In genomic region chr22:25770333-25770732, GRCh38 we compare ENCODE assay signal across 36 cellular contexts. TPM values are rescaled to one million over a fixed set of nuclear protein-coding genes. Genes with fewer than 3 reads are reported as not detected.
"Had no signal": no experiment of that assay in that cellular context is flagged by ENCODE, and none has a peak within 500 bp of the region (broad histone marks: within the 10 kb centered on the region; RNA-seq: fewer than 3 reads in every experiment).

No MANE protein-coding gene starts in this region.

- H3K27me3 ChIP-seq: adrenal gland, body of pancreas, breast epithelium had no signal

- ATAC-seq: activated CD8-positive, alpha-beta memory T cell treated with anti-CD3 and anti-CD28 coated beads, Interleukin-2, amount 10 ng/mL, durations not matched to agents 7 days and 5 days; activated T-cell treated with anti-CD3 and anti-CD28 coated beads, Interleukin-2, amount 50 U/mL, for 72 hours; body of pancreas; PC-3; Right ventricle myocardium inferior; SK-N-SH treated with all-trans-retinoic acid at 6 μM for 48 hours; T-cell had no signal

- H3K36me3 Mint-ChIP-seq: T-cell had no signal

- H3K27me3 Mint-ChIP-seq: activated CD4-positive, alpha-beta T cell treated with anti-CD3 and anti-CD28 coated beads, Interleukin-2, amount 10 ng/mL, durations not matched to agents 24 days and 14 days; activated CD8-positive, alpha-beta memory T cell treated with anti-CD3 and anti-CD28 coated beads, Interleukin-2, amount 10 ng/mL, durations not matched to agents 7 days and 5 days had no signal

- DNase-seq: activated CD4-positive, alpha-beta T cell treated with anti-CD3 and anti-CD28 coated beads for 1 hour; activated CD4-positive, alpha-beta T cell treated with anti-CD3 and anti-CD28 coated beads, Interleukin-2, amount 10 ng/mL, durations not matched to agents 24 days and 14 days; activated CD4-positive, alpha-beta T cell treated with anti-CD3 and anti-CD28 coated beads, Interleukin-2, amount 50 U/mL, for 48 hours; activated CD4-positive, CD25-positive, alpha-beta regulatory T cell; activated CD8-positive, alpha-beta memory T cell treated with anti-CD3 and anti-CD28 coated beads for 24 hours; activated CD8-positive, alpha-beta memory T cell treated with anti-CD3 and anti-CD28 coated beads, Interleukin-2, amount 10 ng/mL, durations not matched to agents 7 days and 5 days; activated gamma-delta T cell treated with Interleukin-2 at 50 U/mL for 16 hours; activated naive CD4-positive, alpha-beta T cell treated with anti-CD3 and anti-CD28 coated beads, Interleukin-2, amount 50 U/mL, for 16 hours; activated T-cell treated with anti-CD3 and anti-CD28 coated beads, Interleukin-2, amount 50 U/mL, for 1 hour; activated T-cell treated with anti-CD3 and anti-CD28 coated beads, Interleukin-2, amount 50 U/mL, for 72 hours; adrenal gland; body of pancreas; caudate nucleus; cerebellar nuclear complex; Karpas-422; NCI-H1048; NCI-H1105 treated with DMSO at 0.1 percent for 48 hours; NCI-H1436; NCI-H1694; NCI-H1930; NCI-H2081 treated with DMSO at 0.1 percent for 48 hours; NCI-H226; NCI-H446 treated with DMSO at 0.1 percent for 48 hours; NCI-H69; PC-3; SIG-M5; T-cell; T1000 had no signal

- H3K4me3 Mint-ChIP-seq: activated CD4-positive, alpha-beta T cell treated with anti-CD3 and anti-CD28 coated beads, Interleukin-2, amount 10 ng/mL, durations not matched to agents 24 days and 14 days; activated CD8-positive, alpha-beta memory T cell treated with anti-CD3 and anti-CD28 coated beads, Interleukin-2, amount 10 ng/mL, durations not matched to agents 7 days and 5 days; activated T-cell treated with anti-CD3 and anti-CD28 coated beads, Interleukin-2, amount 50 U/mL, for 72 hours; T-cell had no signal

- FAIRE-seq: astrocyte, RCC 7860 had no signal

- H3K27ac Mint-ChIP-seq: activated T-cell treated with anti-CD3 and anti-CD28 coated beads, Interleukin-2, amount 50 U/mL, for 72 hours; T-cell had no signal

- H3K36me3 ChIP-seq: adrenal gland, breast epithelium, WERI-Rb-1 had no signal

- H3K4me3 ChIP-seq: adrenal gland, body of pancreas, breast epithelium had no signal

- H3K4me1 ChIP-seq: adrenal gland, body of pancreas, breast epithelium had no signal

- H3K27ac ChIP-seq: adrenal gland, body of pancreas, breast epithelium, RWPE1, WERI-Rb-1 had no signal

- H3K9me3 ChIP-seq: adrenal gland, body of pancreas had no signal

RNA-seq across cellular contexts. Expression of gene MYO18B, which starts 28.3 kb away (rescaled TPM):
- total RNA-seq: PC-3, SK-MEL-5 had no signal
